In the genomic region with DNA sequence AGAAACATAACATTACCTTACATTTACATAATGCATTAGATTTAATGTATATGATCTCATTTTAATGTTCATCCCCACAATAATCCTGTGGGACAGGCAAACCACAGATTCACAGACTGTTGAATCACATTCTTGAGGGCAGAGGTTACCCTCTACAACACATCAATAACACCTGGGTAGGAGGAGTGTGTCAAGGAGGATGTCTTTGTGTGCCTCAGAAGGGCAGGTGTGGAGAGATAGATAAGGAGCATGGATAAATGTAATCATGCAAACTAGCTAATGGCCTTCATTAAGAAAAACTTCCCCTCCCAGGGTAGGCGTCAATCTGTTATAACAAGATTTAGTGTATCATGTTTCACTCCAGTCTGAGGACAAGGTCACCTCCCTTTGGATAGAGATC, we compare ENCODE assay signal across 23 cellular contexts.
"Had no signal": no experiment of that assay in that cellular context is flagged by ENCODE, and none has a peak within 500 bp of the region (broad histone marks: within the 10 kb centered on the region; RNA-seq: fewer than 3 reads in every experiment).

No MANE protein-coding gene starts in this region.

- FAIRE-seq: islet of Langerhans, TTC549 had no signal

- H3K36me3 ChIP-seq: gastroesophageal sphincter, left lung, neutrophil, tibial nerve, vagina had no signal

- H3K9me3 Mint-ChIP-seq: activated CD4-positive, alpha-beta T cell treated with anti-CD3 and anti-CD28 coated beads, Interleukin-2, amount 10 ng/mL, durations not matched to agents 24 days and 14 days; brain; memory B cell had no signal

- H3K36me3 Mint-ChIP-seq: activated naive CD8-positive, alpha-beta T cell; brain; memory B cell; natural killer cell; stimulated activated naive B cell treated with anti-CD40 and anti-IgM and Interleukin-4, amounts not matched to agents 10 μg/mL and 1 μg/mL and 100 μg/mL, for 72 hours had no signal

- H3K4me1 ChIP-seq: parathyroid adenoma, tibial nerve, vagina had no signal

- H3K27ac Mint-ChIP-seq: activated B cell treated with CpG ODN at 0.5 μM for 24 hours; activated CD4-positive, alpha-beta T cell treated with anti-CD3 and anti-CD28 coated beads, Interleukin-2, amount 10 ng/mL, durations not matched to agents 24 days and 14 days; activated CD8-positive, alpha-beta T cell treated with anti-CD3 and anti-CD28 coated beads, Interleukin-2, amount 10 ng/mL, durations not matched to agents 7 days and 5 days; activated naive CD8-positive, alpha-beta T cell; brain; memory B cell; natural killer cell; stimulated activated naive B cell treated with anti-CD40 and anti-IgM and Interleukin-4, amounts not matched to agents 10 μg/mL and 1 μg/mL and 100 μg/mL, for 72 hours had no signal

- H3K9me3 ChIP-seq: gastroesophageal sphincter, left lung, neutrophil, tibial nerve, vagina had no signal

- DNase-seq: activated B cell treated with CpG ODN at 0.5 μM for 24 hours; activated CD4-positive, alpha-beta T cell treated with anti-CD3 and anti-CD28 coated beads, Interleukin-2, amount 10 ng/mL, durations not matched to agents 24 days and 14 days; activated CD8-positive, alpha-beta memory T cell treated with anti-CD3 and anti-CD28 coated beads, Interleukin-2, amount 50 U/mL, for 4 hours; activated CD8-positive, alpha-beta T cell treated with anti-CD3 and anti-CD28 coated beads, Interleukin-2, amount 10 ng/mL, durations not matched to agents 7 days and 5 days; activated gamma-delta T cell; activated T-cell treated with anti-CD3 and anti-CD28 coated beads, Interleukin-2, amount 50 U/mL, for 48 hours; amygdala; cerebellar nuclear complex; effector memory CD4-positive, alpha-beta T cell; left lung; natural killer cell; stimulated activated CD4-positive, alpha-beta T cell treated with anti-CD3 and anti-CD28 coated beads, Interleukin-4, amount 100 ng/mL, for 1 hour; stimulated activated naive B cell treated with anti-CD40 and anti-IgM and Interleukin-4, amounts not matched to agents 10 μg/mL and 1 μg/mL and 100 μg/mL, for 72 hours had no signal

- H3K4me3 ChIP-seq: gastroesophageal sphincter, left lung, tibial nerve, vagina had no signal

- H3K27me3 Mint-ChIP-seq: memory B cell had no signal

- ATAC-seq: activated CD8-positive, alpha-beta T cell treated with anti-CD3 and anti-CD28 coated beads, Interleukin-2, amount 10 ng/mL, durations not matched to agents 7 days and 5 days; gastroesophageal sphincter; natural killer cell; stimulated activated naive B cell treated with anti-CD40 and anti-IgM and Interleukin-4, amounts not matched to agents 10 μg/mL and 1 μg/mL and 100 μg/mL, for 72 hours had no signal

- H3K4me1 Mint-ChIP-seq: brain; natural killer cell; stimulated activated naive B cell treated with anti-CD40 and anti-IgM and Interleukin-4, amounts not matched to agents 10 μg/mL and 1 μg/mL and 100 μg/mL, for 72 hours had no signal

- H3K4me3 Mint-ChIP-seq: activated B cell treated with CpG ODN at 0.5 μM for 24 hours; activated CD4-positive, alpha-beta T cell treated with anti-CD3 and anti-CD28 coated beads, Interleukin-2, amount 10 ng/mL, durations not matched to agents 24 days and 14 days; activated CD8-positive, alpha-beta T cell treated with anti-CD3 and anti-CD28 coated beads, Interleukin-2, amount 10 ng/mL, durations not matched to agents 7 days and 5 days; activated naive CD8-positive, alpha-beta T cell; brain; natural killer cell; stimulated activated naive B cell treated with anti-CD40 and anti-IgM and Interleukin-4, amounts not matched to agents 10 μg/mL and 1 μg/mL and 100 μg/mL, for 72 hours had no signal

- H3K27me3 ChIP-seq: gastroesophageal sphincter, neutrophil, tibial nerve, vagina had no signal

- H3K27ac ChIP-seq: gastroesophageal sphincter, left lung, neutrophil, parathyroid adenoma, tibial nerve, vagina had no signal
